ENCODE assay signal across 8 cellular contexts in genomic region chr17:47889734-47890529, GRCh38. TPM values are rescaled to one million over a fixed set of nuclear protein-coding genes. Genes with fewer than 3 reads are reported as not detected.
DNase-seq lines count a peak whose midpoint lies in the region; ATAC-seq and TF ChIP-seq lines count a peak whose summit lies in the region.

No MANE protein-coding gene starts in this region.

- H3K27ac ChIP-seq in HEK293 (ENCODE audit: extremely low read depth, low read depth, low read length), result no peak overlapping the region
- H3K27ac ChIP-seq in WERI-Rb-1, result no peak overlapping the region

- H3K36me3 ChIP-seq in BE2C, result no peaks in the 10 kb centered on the region
- no peaks in the 10 kb centered on the region for H3K36me3 ChIP-seq in HEK293 (ENCODE audit: control insufficient read depth in 2 of 2, insufficient read depth in 1 of 2, low read length in 2 of 2)
- no peaks in the 10 kb centered on the region for H3K36me3 ChIP-seq in WERI-Rb-1

- H3K4me3 ChIP-seq in BE2C (ENCODE audit: low read depth, low read length) (no peak overlapping the region), HEK293 (ENCODE audit: low read depth, low read length) (no peak overlapping the region), WERI-Rb-1 (ENCODE audit: low read depth, low read length) (no peak overlapping the region)

- peak; percentile 91 for DNase-seq in BE2C
- DNase-seq in NCI-H2196 (lab: John Stamatoyannopoulos, UW; ENCODE audit: unreplicated experiment), result peak; percentile 85
- DNase-seq in WERI-Rb-1, result peak; percentile 95
- DNase-seq in brain pericyte (ENCODE audit: low read depth, low spot score), result peak; percentile 41
- DNase-seq in inferior parietal cortex (ENCODE audit: extremely low spot score), result peak; percentile 76
- peak; percentile 84 to 91 for DNase-seq in stimulated activated CD4-positive, alpha-beta T cell treated with anti-CD3 and anti-CD28 coated beads, Interleukin-15, amount 100 ng/mL, for 1 hour (ENCODE audit: low read depth in 1 of 2, low spot score in 1 of 2)

- no peak for ATAC-seq in HG02840 (IDR thresholded peaks at IDR 0.05; ENCODE audit: low FRiP score, unreplicated experiment)

- peaks cover 6% of the 10 kb centered on the region; the same call in 1 of the 2 replicates for H3K27me3 ChIP-seq in BE2C
- no peaks in the 10 kb centered on the region for H3K27me3 ChIP-seq in WERI-Rb-1 (ENCODE audit: insufficient read depth, low read depth, severe bottlenecking)

- H3K4me1 ChIP-seq in BE2C (no peaks in the 10 kb centered on the region), HEK293 (ENCODE audit: control insufficient read depth, insufficient read depth, low read length) (peaks cover 2% of the 10 kb centered on the region; the same call in 1 of the 2 replicates)

- no peaks in the 10 kb centered on the region for H3K9me3 ChIP-seq in BE2C
- H3K9me3 ChIP-seq in HEK293 (ENCODE audit: control insufficient read depth, insufficient read depth, low read depth, low read length), result no peaks in the 10 kb centered on the region
- no peaks in the 10 kb centered on the region for H3K9me3 ChIP-seq in WERI-Rb-1 (ENCODE audit: severe bottlenecking)

- TF ChIP-seq CTCF in BE2C (IDR thresholded peaks at IDR 0.05; ENCODE audit: low read depth, low read length), result peak; percentile 95
- TF ChIP-seq CTCF in HEK293 (tag by site-specific recombination; IDR thresholded peaks at IDR 0.05), result peak; percentile 94
- peak; percentile 96 for TF ChIP-seq CTCF in WERI-Rb-1 (IDR thresholded peaks at IDR 0.05; ENCODE audit: low read depth, low read length)

- POLR2A ChIA-PET in HEK293 (lab: Yijun Ruan, JAX), result interaction anchor here (0.6 to 4.5 kb wide), 9 partner anchors 9 to 196 kb away, joined by 3 to 29 read pairs (median 4); partner anchors contain the start of genes LRRC46, MRPL10, OSBPL7 and SCRN2

- CTCF ChIA-PET in HEK293 (lab: Yijun Ruan, JAX), result interaction anchor here (0.5 to 18.5 kb wide), 46 partner anchors 9 to 994 kb away, joined by 3 to 837 read pairs (median 4); partner anchors contain the start of genes LRRC46, MRPL10, OSBPL7 and PNPO

TF ChIP-seq in HEK293, 187 proteins besides CTCF, POLR2A, EP300 and RAD21 (continues in another document):
- TF ChIP-seq ZNF354C (tag by site-specific recombination; IDR thresholded peaks at IDR 0.05; ENCODE audit: borderline replicate concordance, low read depth), result no peak
- TF ChIP-seq ZNF670 (tag by site-specific recombination; IDR thresholded peaks at IDR 0.05; ENCODE audit: low read depth), result no peak
- TF ChIP-seq ZNF184 (tag by site-specific recombination; IDR thresholded peaks at IDR 0.05), result 0 out of 2 replicates have a peak, but pooled peaks have one; percentile 34
- peak; percentile 88 for TF ChIP-seq ZNF654 (tag by site-specific recombination; IDR thresholded peaks at IDR 0.05; ENCODE audit: low read depth)
- peak; percentile 64 for TF ChIP-seq ZNF561 (tag by site-specific recombination; IDR thresholded peaks at IDR 0.05; ENCODE audit: borderline replicate concordance)
- peak; percentile 26; the same call in 1 of the 2 replicates for TF ChIP-seq ZNF335 (tag by site-specific recombination; conservative IDR thresholded peaks at IDR 0.05)
- peak; percentile 90; the same call in 1 of the 2 replicates for TF ChIP-seq ZNF660 (tag by site-specific recombination; IDR thresholded peaks at IDR 0.05)
- TF ChIP-seq ZNF404 (tag by site-specific recombination; IDR thresholded peaks at IDR 0.05), result no peak
- no peak for TF ChIP-seq ZNF639 (tag by site-specific recombination; IDR thresholded peaks at IDR 0.05)
- TF ChIP-seq ZBTB10 (tag by site-specific recombination; IDR thresholded peaks at IDR 0.05), result 0 out of 2 replicates have a peak, but pooled peaks have one; percentile 18
- no peak for TF ChIP-seq RBAK (tag by site-specific recombination; IDR thresholded peaks at IDR 0.05)
- TF ChIP-seq ZNF2 (tag by site-specific recombination; IDR thresholded peaks at IDR 0.05), result peak; percentile 32; the same call in 1 of the 2 replicates
- no peak for TF ChIP-seq ZNF221 (tag by site-specific recombination; IDR thresholded peaks at IDR 0.05; ENCODE audit: borderline replicate concordance)
- TF ChIP-seq ZNF24 (tag by site-specific recombination; IDR thresholded peaks at IDR 0.05), result peak; percentile 44; the same call in 1 of the 2 replicates
- TF ChIP-seq ZNF280D (tag by site-specific recombination; IDR thresholded peaks at IDR 0.05), result no peak
- TF ChIP-seq KLF8 (tag by site-specific recombination; IDR thresholded peaks at IDR 0.05), result 0 out of 2 replicates have a peak, but pooled peaks have one; percentile 34
- no peak for TF ChIP-seq SCRT1 (tag by site-specific recombination; IDR thresholded peaks at IDR 0.05; ENCODE audit: borderline replicate concordance)
- TF ChIP-seq KLF17 (tag by site-specific recombination; IDR thresholded peaks at IDR 0.05), result peak; percentile 67; the same call in 1 of the 2 replicates
- TF ChIP-seq ZNF23 (tag by site-specific recombination; IDR thresholded peaks at IDR 0.05; ENCODE audit: borderline replicate concordance), result no peak
- TF ChIP-seq ZNF792 (tag by site-specific recombination; IDR thresholded peaks at IDR 0.05), result no peak
- TF ChIP-seq ZNF624 (tag by site-specific recombination; IDR thresholded peaks at IDR 0.05), result no peak
- no peak for TF ChIP-seq ZNF140 (tag by site-specific recombination; IDR thresholded peaks at IDR 0.05)
- TF ChIP-seq ZSCAN30 (tag by site-specific recombination; IDR thresholded peaks at IDR 0.05), result peak; percentile 98

RNA-seq across cellular contexts. Expression of gene SP2, which starts 6.1 kb away (rescaled TPM):
- 39.3 TPM for polyA plus RNA-seq in BE2C (2012; ENCODE audit: insufficient read depth, insufficient read length, low read depth)

RNA-seq across cellular contexts. Expression of gene SP6, which starts 39.0 kb away (rescaled TPM):
- 0.79 TPM for polyA plus RNA-seq in BE2C (2012; ENCODE audit: insufficient read depth, insufficient read length, low read depth)

RNA-seq across cellular contexts. Expression of gene SCRN2, which starts 48.9 kb away (rescaled TPM):
- polyA plus RNA-seq in BE2C (2012; ENCODE audit: insufficient read depth, insufficient read length, low read depth), result 41.0 TPM

RNA-seq across cellular contexts. Expression of gene PNPO, which starts 51.4 kb away (rescaled TPM):
- polyA plus RNA-seq in BE2C (2012; ENCODE audit: insufficient read depth, insufficient read length, low read depth), result 8.7 TPM

RNA-seq across cellular contexts. Expression of gene LRRC46, which starts 58.5 kb away (rescaled TPM):
- polyA plus RNA-seq in BE2C (2012; ENCODE audit: insufficient read depth, insufficient read length, low read depth), result 0.51 TPM

Comparison
In these comparisons a context has a peak if more than half of its experiments do, and no peak if none do; other contexts are left out.
1. DNase-seq: peak in every context shown above with its lines; median percentile 95 in WERI-Rb-1; 91 in BE2C; 88 in stimulated activated CD4-positive, alpha-beta T cell treated with anti-CD3 and anti-CD28 coated beads, Interleukin-15, amount 100 ng/mL, for 1 hour; 85 in NCI-H2196; 76 in inferior parietal cortex; 41 in brain pericyte.